1 cellular context compared by ENCODE assay signal in genomic region chr19:17127671-17128070, GRCh38.
TF ChIP-seq lines count a peak whose summit lies in the region.

No MANE protein-coding gene starts in this region.

TF ChIP-seq in GM12878, 131 proteins besides CTCF, POLR2A, EP300 and RAD21:
- TF ChIP-seq YBX1 (IDR thresholded peaks at IDR 0.05) (no peak), REST (IDR thresholded peaks at IDR 0.05; ENCODE audit: low read depth, low read length) (no peak), RFX5 (IDR thresholded peaks at IDR 0.05; ENCODE audit: low read depth, low read length) (no peak), MYB (IDR thresholded peaks at IDR 0.05; ENCODE audit: borderline replicate concordance, low read depth, low read length) (no peak), MYC (IDR thresholded peaks at IDR 0.05; ENCODE audit: insufficient read depth, insufficient read length, insufficient replicate concordance, low read length, severe bottlenecking) (no peak), TARDBP (IDR thresholded peaks at IDR 0.05; ENCODE audit: borderline replicate concordance) (no peak), BCLAF1 (IDR thresholded peaks at IDR 0.05) (no peak), SRF (IDR thresholded peaks at IDR 0.05; ENCODE audit: low read depth in 2 of 2, low read length in 2 of 2) (no peak), RBBP5 (conservative IDR thresholded peaks at IDR 0.05) (no peak), HDAC2 (IDR thresholded peaks at IDR 0.05) (no peak), SPI1 (IDR thresholded peaks at IDR 0.05; ENCODE audit: borderline replicate concordance, insufficient read depth, low read depth, low read length) (no peak), PBX3 (IDR thresholded peaks at IDR 0.05; ENCODE audit: insufficient replicate concordance, low read depth, low read length) (no peak), ZNF274 (IDR thresholded peaks at IDR 0.05; ENCODE audit: insufficient read depth, insufficient read length) (no peak), FOS (IDR thresholded peaks at IDR 0.05; ENCODE audit: borderline replicate concordance, extremely low read depth, insufficient read length) (no peak)
- TF ChIP-seq, protein P1, sequence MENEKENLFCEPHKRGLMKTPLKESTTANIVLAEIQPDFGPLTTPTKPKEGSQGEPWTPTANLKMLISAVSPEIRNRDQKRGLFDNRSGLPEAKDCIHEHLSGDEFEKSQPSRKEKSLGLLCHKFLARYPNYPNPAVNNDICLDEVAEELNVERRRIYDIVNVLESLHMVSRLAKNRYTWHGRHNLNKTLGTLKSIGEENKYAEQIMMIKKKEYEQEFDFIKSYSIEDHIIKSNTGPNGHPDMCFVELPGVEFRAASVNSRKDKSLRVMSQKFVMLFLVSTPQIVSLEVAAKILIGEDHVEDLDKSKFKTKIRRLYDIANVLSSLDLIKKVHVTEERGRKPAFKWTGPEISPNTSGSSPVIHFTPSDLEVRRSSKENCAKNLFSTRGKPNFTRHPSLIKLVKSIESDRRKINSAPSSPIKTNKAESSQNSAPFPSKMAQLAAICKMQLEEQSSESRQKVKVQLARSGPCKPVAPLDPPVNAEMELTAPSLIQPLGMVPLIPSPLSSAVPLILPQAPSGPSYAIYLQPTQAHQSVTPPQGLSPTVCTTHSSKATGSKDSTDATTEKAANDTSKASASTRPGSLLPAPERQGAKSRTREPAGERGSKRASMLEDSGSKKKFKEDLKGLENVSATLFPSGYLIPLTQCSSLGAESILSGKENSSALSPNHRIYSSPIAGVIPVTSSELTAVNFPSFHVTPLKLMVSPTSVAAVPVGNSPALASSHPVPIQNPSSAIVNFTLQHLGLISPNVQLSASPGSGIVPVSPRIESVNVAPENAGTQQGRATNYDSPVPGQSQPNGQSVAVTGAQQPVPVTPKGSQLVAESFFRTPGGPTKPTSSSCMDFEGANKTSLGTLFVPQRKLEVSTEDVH (IDR thresholded peaks at IDR 0.05; ENCODE audit: low read depth, partially characterized antibody), result no peak
TF ChIP-seq in GM12878: peak in this region for 0.
